Comparison of ENCODE assay signal across 9 cellular contexts in genomic region chr10:104350146-104350635, GRCh38. TPM values are rescaled to one million over a fixed set of nuclear protein-coding genes. Genes with fewer than 3 reads are reported as not detected.
A peak's percentile ranks its signal among the peaks of the same experiment; 100 is the strongest.
DNase-seq lines count a peak whose midpoint lies in the region; ATAC-seq and TF ChIP-seq lines count a peak whose summit lies in the region.
"Had no signal": no experiment of that assay in that cellular context is flagged by ENCODE, and none has a peak within 500 bp of the region (broad histone marks: within the 10 kb centered on the region; RNA-seq: fewer than 3 reads in every experiment).

No MANE protein-coding gene starts in this region.

- TF ChIP-seq CTCF in HL-60 (IDR thresholded peaks at IDR 0.05; ENCODE audit: insufficient read depth, low read length) = peak; percentile 26
- peak; percentile 81 for TF ChIP-seq CTCF in PC-3 (conservative IDR thresholded peaks at IDR 0.05; ENCODE audit: low read depth, low read length)
- TF ChIP-seq CTCF in mesothelial cell of epicardium (IDR thresholded peaks at IDR 0.05; ENCODE audit: unreplicated experiment) = peak; percentile 24

- BruUV-seq in PC-3 (replicated peaks; lab: Mats Ljungman, UMichigan) = no TSS peak

- H3K27ac ChIP-seq in HL-60 (replicated peaks) (peak overlapping the region; percentile 62), PC-3 (ENCODE audit: low read length) (peak overlapping the region; percentile 92)

- H3K9me3 ChIP-seq in PC-3 (ENCODE audit: low read length) = no peaks in the 10 kb centered on the region

- peak; percentile 33 for DNase-seq in DMS79 treated with DMSO at 0.1 percent for 48 hours (lab: John Stamatoyannopoulos, UW)
- DNase-seq in DMS79 (lab: John Stamatoyannopoulos, UW) = no peak
- peak in 1 of 2 experiments; percentile 47 for DNase-seq in HL-60 (ENCODE audit: low read depth in 1 of 2, low spot score in 1 of 2)
- DNase-seq in PC-3 = peak; percentile 72
- DNase-seq in effector memory CD8-positive, alpha-beta T cell = peak in 1 of 3 experiments; percentile 34
- no peak for DNase-seq in mesothelial cell of epicardium (ENCODE audit: low spot score in 2 of 2, unreplicated experiment in 2 of 2)
- no peak for DNase-seq in T-helper 2 cell treated with Interferon-gamma antibody and Interleukin-4, amounts not matched to agents 5 μg/mL and 100 μg/mL, for 36 hours (ENCODE audit: low spot score)

- H3F3A ChIP-seq in PC-3 (ENCODE audit: low read length, unreplicated experiment) = no peaks in the 10 kb centered on the region

- peak overlapping the region; percentile 46 for H3K9ac ChIP-seq in PC-3 (ENCODE audit: low read length)

- H3K4me1 Mint-ChIP-seq in effector memory CD8-positive, alpha-beta T cell (ENCODE audit: low read depth in 2 of 2) = peaks cover 15 to 29% of the 10 kb centered on the region in 2 donors
- peaks cover 2% of the 10 kb centered on the region for H3K4me1 Mint-ChIP-seq in mesothelial cell of epicardium
- H3K4me1 Mint-ChIP-seq in T-helper 2 cell treated with Interferon-gamma antibody and Interleukin-4, amounts not matched to agents 5 μg/mL and 100 μg/mL, for 36 hours (ENCODE audit: low read depth) = peaks cover 27% of the 10 kb centered on the region

- intact Hi-C loops in PC-3 (cut with micrococcal nuclease) = loop anchor here (1.0 kb wide), 2 partner anchors 45 to 59 kb away; no protein-coding TSS in a partner anchor

- no peaks in the 10 kb centered on the region for H3K79me2 ChIP-seq in PC-3 (ENCODE audit: low read length)

- POLR2A ChIA-PET in PC-3 (lab: Charles Lee; ENCODE audit: unreplicated experiment) = no interaction called here

- H3K27me3 ChIP-seq in HL-60 (ENCODE audit: insufficient read depth, poor library complexity, severe bottlenecking) (no peaks in the 10 kb centered on the region), PC-3 (ENCODE audit: low read length) (0 out of 2 replicates have a peak, but pooled peaks cover 5% of the 10 kb centered on the region)

- H2AFZ ChIP-seq in PC-3 (ENCODE audit: low read length) = peak overlapping the region; percentile 69

- no peaks in the 10 kb centered on the region for H3K9me2 ChIP-seq in PC-3 (replicated peaks; ENCODE audit: low read length)

- no peaks in the 10 kb centered on the region for H3K36me3 ChIP-seq in PC-3 (ENCODE audit: low read depth, low read length)

- ATAC-seq in GM21423 (IDR thresholded peaks at IDR 0.05; ENCODE audit: unreplicated experiment) (peak; percentile 32), PC-3 (peak; percentile 71)
- peak; percentile 66 for ATAC-seq in effector memory CD8-positive, alpha-beta T cell (replicated peaks)

- no peaks in the 10 kb centered on the region for H3K27me3 Mint-ChIP-seq in effector memory CD8-positive, alpha-beta T cell
- H3K27me3 Mint-ChIP-seq in mesothelial cell of epicardium (ENCODE audit: low read depth) = peaks cover 16% of the 10 kb centered on the region
- H3K27me3 Mint-ChIP-seq in T-helper 2 cell treated with Interferon-gamma antibody and Interleukin-4, amounts not matched to agents 5 μg/mL and 100 μg/mL, for 36 hours (ENCODE audit: low read depth) = no peaks in the 10 kb centered on the region
- H3K27me3 Mint-ChIP-seq: dendritic cell treated with granulocyte-macrophage colony-stimulating factor and Interleukin-4, amounts not matched to agents 40 ng/mL and 50 ng/mL, for 4 days had no signal

- CTCF ChIA-PET in PC-3 (lab: Charles Lee) = interaction anchor here (1.1 to 2.0 kb wide), 3 partner anchors 40 to 75 kb away, joined by 4 to 15 read pairs (median 13); no protein-coding TSS in a partner anchor

- H3K27ac Mint-ChIP-seq in effector memory CD8-positive, alpha-beta T cell = no peak overlapping the region
- no peak overlapping the region for H3K27ac Mint-ChIP-seq in mesothelial cell of epicardium
- H3K27ac Mint-ChIP-seq in T-helper 2 cell treated with Interferon-gamma antibody and Interleukin-4, amounts not matched to agents 5 μg/mL and 100 μg/mL, for 36 hours = no peak overlapping the region
- H3K27ac Mint-ChIP-seq: dendritic cell treated with granulocyte-macrophage colony-stimulating factor and Interleukin-4, amounts not matched to agents 40 ng/mL and 50 ng/mL, for 4 days had no signal

- peak overlapping the region; percentile 81 for H3K4me2 ChIP-seq in PC-3 (ENCODE audit: low read length)

- no peak overlapping the region for H3K4me3 Mint-ChIP-seq in effector memory CD8-positive, alpha-beta T cell
- no peak overlapping the region for H3K4me3 Mint-ChIP-seq in mesothelial cell of epicardium
- no peak overlapping the region for H3K4me3 Mint-ChIP-seq in T-helper 2 cell treated with Interferon-gamma antibody and Interleukin-4, amounts not matched to agents 5 μg/mL and 100 μg/mL, for 36 hours
- H3K4me3 Mint-ChIP-seq: dendritic cell treated with granulocyte-macrophage colony-stimulating factor and Interleukin-4, amounts not matched to agents 40 ng/mL and 50 ng/mL, for 4 days had no signal

- no peaks in the 10 kb centered on the region for H3K36me3 Mint-ChIP-seq in effector memory CD8-positive, alpha-beta T cell (ENCODE audit: insufficient read depth)
- no peaks in the 10 kb centered on the region for H3K36me3 Mint-ChIP-seq in mesothelial cell of epicardium
- H3K36me3 Mint-ChIP-seq in T-helper 2 cell treated with Interferon-gamma antibody and Interleukin-4, amounts not matched to agents 5 μg/mL and 100 μg/mL, for 36 hours (ENCODE audit: low read depth) = peaks cover 6% of the 10 kb centered on the region

- H3K4me1 ChIP-seq in PC-3 (ENCODE audit: insufficient read depth, low read length) = peaks cover 41% of the 10 kb centered on the region

- peaks cover 0 to 4% of the 10 kb centered on the region in 2 donors for H3K9me3 Mint-ChIP-seq in effector memory CD8-positive, alpha-beta T cell
- no peaks in the 10 kb centered on the region for H3K9me3 Mint-ChIP-seq in mesothelial cell of epicardium
- peaks cover 8% of the 10 kb centered on the region for H3K9me3 Mint-ChIP-seq in T-helper 2 cell treated with Interferon-gamma antibody and Interleukin-4, amounts not matched to agents 5 μg/mL and 100 μg/mL, for 36 hours
- H3K9me3 Mint-ChIP-seq: dendritic cell treated with granulocyte-macrophage colony-stimulating factor and Interleukin-4, amounts not matched to agents 40 ng/mL and 50 ng/mL, for 4 days had no signal

- H3K4me3 ChIP-seq in HL-60 (replicated peaks; ENCODE audit: insufficient read depth, low read length) (no peak overlapping the region), PC-3 (ENCODE audit: low read length) (peak overlapping the region; percentile 59)

- H4K20me1 ChIP-seq in PC-3 (ENCODE audit: low read length) = no peaks in the 10 kb centered on the region

RNA-seq across cellular contexts. Expression of gene CFAP58, which starts 3.4 kb away (rescaled TPM):
- total RNA-seq in PC-3 (2014; rRNA removed) (0.26 TPM in 1 of 2 replicates, not detected in the other), mesothelial cell of epicardium (0.58 to 1.4 TPM (median 1.1 TPM) in 3 replicates)

RNA-seq across cellular contexts. Expression of gene ITPRIP, which starts 11.9 kb away (rescaled TPM):
- 7.0 and 10.3 TPM in 2 replicates for total RNA-seq in PC-3 (2014; rRNA removed)
- total RNA-seq in mesothelial cell of epicardium = 23.3 to 24.5 TPM (median 23.6 TPM) in 3 replicates

Comparison
In these comparisons a context has a peak if more than half of its experiments do, and no peak if none do; other contexts are left out.
1. DNase-seq: peak in DMS79 treated with DMSO at 0.1 percent for 48 hours (single experiment) and PC-3 (single experiment); none in DMS79 (single experiment), mesothelial cell of epicardium (0 of 2) and T-helper 2 cell treated with Interferon-gamma antibody and Interleukin-4, amounts not matched to agents 5 μg/mL and 100 μg/mL, for 36 hours (single experiment).
2. CTCF ChIP-seq: peak in every context shown above with its lines; median percentile 81 in PC-3; 26 in HL-60; 24 in mesothelial cell of epicardium.
3. Peak in every context shown above with its lines, with median percentiles within 50 percentile points of each other: ATAC-seq.